In genomic region chr20:41204304-41205265, GRCh38 we compare ENCODE assay signal across 12 cellular contexts.
"Had no signal": no experiment of that assay in that cellular context is flagged by ENCODE, and none has a peak within 500 bp of the region (broad histone marks: within the 10 kb centered on the region; RNA-seq: fewer than 3 reads in every experiment).

No MANE protein-coding gene starts in this region.

- H3K27ac ChIP-seq: colonic mucosa, uterus had no signal

- H3K27me3 ChIP-seq: colonic mucosa, uterus had no signal

- H3K4me1 ChIP-seq: colonic mucosa, uterus had no signal

- DNase-seq: activated CD4-positive, alpha-beta memory T cell treated with anti-CD3 and anti-CD28 coated beads for 36 hours; activated gamma-delta T cell; activated naive CD8-positive, alpha-beta T cell treated with anti-CD3 and anti-CD28 coated beads for 36 hours; activated T-cell treated with anti-CD3 and anti-CD28 coated beads, Interleukin-2, amount 50 U/mL, for 48 hours; colonic mucosa; effector memory CD4-positive, alpha-beta T cell; mesenchymal stem cell; nephron progenitor cell; stimulated activated CD4-positive, alpha-beta T cell treated with anti-CD3 and anti-CD28 coated beads, Interleukin-15, amount 100 ng/mL, for 24 hours; stimulated activated CD4-positive, alpha-beta T cell treated with anti-CD3 and anti-CD28 coated beads, Interleukin-4, amount 100 ng/mL, for 24 hours; T1000; uterus had no signal

- H3K4me3 ChIP-seq: colonic mucosa, uterus had no signal

- H3K9me3 ChIP-seq: colonic mucosa, uterus had no signal

- H3K36me3 ChIP-seq: colonic mucosa, uterus had no signal
